9 cellular contexts compared by ENCODE assay signal in genomic region chr3:87298111-87298718, GRCh38. TPM values are rescaled to one million over a fixed set of nuclear protein-coding genes. Genes with fewer than 3 reads are reported as not detected.
DNase-seq lines count a peak whose midpoint lies in the region; ATAC-seq and TF ChIP-seq lines count a peak whose summit lies in the region.
"Had no signal": no experiment of that assay in that cellular context is flagged by ENCODE, and none has a peak within 500 bp of the region (broad histone marks: within the 10 kb centered on the region; RNA-seq: fewer than 3 reads in every experiment).

No MANE protein-coding gene starts in this region.

- CTCF ChIA-PET in BJ (lab: Yijun Ruan, JAX): interaction anchor here (0.7 to 4.6 kb wide), 18 partner anchors 9 to 711 kb away, joined by 3 to 23 read pairs (median 4); no protein-coding TSS in a partner anchor

- H3K27me3 Mint-ChIP-seq in activated T-helper 17 cell treated with anti-CD3 and anti-CD28 coated beads, Interleukin-2, amount 50 U/mL, for 72 hours: no peaks in the 10 kb centered on the region
- peaks cover 0 to 3% (median 2%) of the 10 kb centered on the region in 3 donors for H3K27me3 Mint-ChIP-seq in immature natural killer cell (ENCODE audit: low read depth in 3 of 3)

- H3K4me1 ChIP-seq in thoracic aorta (ENCODE audit: control insufficient read depth in 1 of 2, low read depth in 2 of 2): no peaks in the 10 kb centered on the region

- no peak overlapping the region for H3K27ac ChIP-seq in thoracic aorta

- no peak overlapping the region for H3K27ac Mint-ChIP-seq in activated T-helper 17 cell treated with anti-CD3 and anti-CD28 coated beads, Interleukin-2, amount 50 U/mL, for 72 hours
- no peak overlapping the region for H3K27ac Mint-ChIP-seq in immature natural killer cell

- POLR2A ChIA-PET in BJ (lab: Charles Lee): no interaction called here

- ATAC-seq in HG02678 (IDR thresholded peaks at IDR 0.05; ENCODE audit: unreplicated experiment): peak; percentile 80
- peak; percentile 45 for ATAC-seq in activated T-helper 17 cell treated with anti-CD3 and anti-CD28 coated beads, Interleukin-2, amount 50 U/mL, for 72 hours (replicated peaks)
- no peak for ATAC-seq in thoracic aorta (ENCODE audit: insufficient number of reproducible peaks, low FRiP score, low read depth)

- TF ChIP-seq CTCF in BJ (IDR thresholded peaks at IDR 0.05; ENCODE audit: insufficient read depth, low read depth, low read length) (peak; percentile 55), GM13976 (IDR thresholded peaks at IDR 0.05; ENCODE audit: borderline replicate concordance, control extremely low read depth, extremely low read depth, insufficient read depth, missing control alignments) (peak; percentile 38), thoracic aorta (IDR thresholded peaks at IDR 0.05) (peak; percentile 52)

- H3K4me1 Mint-ChIP-seq in activated T-helper 17 cell treated with anti-CD3 and anti-CD28 coated beads, Interleukin-2, amount 50 U/mL, for 72 hours: no peaks in the 10 kb centered on the region
- H3K4me1 Mint-ChIP-seq in immature natural killer cell: no peaks in the 10 kb centered on the region

- no peaks in the 10 kb centered on the region for H3K9me3 ChIP-seq in thoracic aorta

- H3K27me3 ChIP-seq in BJ (ENCODE audit: control insufficient read depth, insufficient read depth, low read length) (peaks cover 1% of the 10 kb centered on the region; the same call in 1 of the 2 replicates), thoracic aorta (replicated peaks; ENCODE audit: insufficient read depth) (no peaks in the 10 kb centered on the region)

- DNase-seq in BJ (ENCODE audit: low read depth) (no peak), GM13976 (ENCODE audit: low spot score) (peak; percentile 34), NCI-H1436 (lab: John Stamatoyannopoulos, UW) (peak; percentile 4), immature natural killer cell (peak; percentile 12 to 39 (median 24)), thoracic aorta (ENCODE audit: low spot score) (no peak)
- DNase-seq in activated naive CD4-positive, alpha-beta T cell treated with anti-CD3 and anti-CD28 coated beads, Interleukin-2, amount 50 U/mL, for 16 hours: no peak

- no peak overlapping the region for H3K4me3 Mint-ChIP-seq in activated T-helper 17 cell treated with anti-CD3 and anti-CD28 coated beads, Interleukin-2, amount 50 U/mL, for 72 hours
- no peak overlapping the region for H3K4me3 Mint-ChIP-seq in immature natural killer cell

- H3K36me3 Mint-ChIP-seq in activated T-helper 17 cell treated with anti-CD3 and anti-CD28 coated beads, Interleukin-2, amount 50 U/mL, for 72 hours (ENCODE audit: low read depth): no peaks in the 10 kb centered on the region
- no peaks in the 10 kb centered on the region for H3K36me3 Mint-ChIP-seq in immature natural killer cell

- no peaks in the 10 kb centered on the region for H3K36me3 ChIP-seq in BJ (ENCODE audit: control insufficient read depth, insufficient read depth, low read length)
- no peaks in the 10 kb centered on the region for H3K36me3 ChIP-seq in thoracic aorta

- H3K9me3 Mint-ChIP-seq in activated T-helper 17 cell treated with anti-CD3 and anti-CD28 coated beads, Interleukin-2, amount 50 U/mL, for 72 hours: no peaks in the 10 kb centered on the region
- no peaks in the 10 kb centered on the region for H3K9me3 Mint-ChIP-seq in immature natural killer cell

- H3K4me3 ChIP-seq in BJ (ENCODE audit: low read depth, low read length) (no peak overlapping the region), thoracic aorta (no peak overlapping the region)

- in situ Hi-C loops in GM13976 (cut with MboI; ENCODE audit: low sequenced_read_pairs, unreplicated experiment): no loop called here

RNA-seq across cellular contexts. Expression of gene POU1F1, which starts 21.8 kb away (rescaled TPM):
- polyA plus RNA-seq in BJ (2011; rRNA removed): not detected in 2 replicates
- not detected in 2 replicates for polyA minus RNA-seq in BJ (2011; rRNA and poly(A)+ RNA removed)
- total RNA-seq in activated T-helper 17 cell treated with anti-CD3 and anti-CD28 coated beads, Interleukin-2, amount 50 U/mL, for 72 hours: not detected
- not detected for polyA plus RNA-seq in immature natural killer cell
- total RNA-seq in thoracic aorta: not detected
- total RNA-seq: T-helper 2 cell treated with Interferon-gamma antibody and Interleukin-4, amounts not matched to agents 100 ng/mL and 5 ng/mL, for 36 hours had no signal

Comparison
In these comparisons a context has a peak if more than half of its experiments do, and no peak if none do; other contexts are left out.
1. DNase-seq: peak in GM13976 (single experiment), NCI-H1436 (single experiment) and immature natural killer cell (3 of 3); none in BJ (single experiment), thoracic aorta (single experiment) and activated naive CD4-positive, alpha-beta T cell treated with anti-CD3 and anti-CD28 coated beads, Interleukin-2, amount 50 U/mL, for 16 hours (single experiment).
2. Peak in every context shown above with its lines, with median percentiles within 50 percentile points of each other: CTCF ChIP-seq.